Comparison of ENCODE assay signal across 17 cellular contexts in the genomic region with DNA sequence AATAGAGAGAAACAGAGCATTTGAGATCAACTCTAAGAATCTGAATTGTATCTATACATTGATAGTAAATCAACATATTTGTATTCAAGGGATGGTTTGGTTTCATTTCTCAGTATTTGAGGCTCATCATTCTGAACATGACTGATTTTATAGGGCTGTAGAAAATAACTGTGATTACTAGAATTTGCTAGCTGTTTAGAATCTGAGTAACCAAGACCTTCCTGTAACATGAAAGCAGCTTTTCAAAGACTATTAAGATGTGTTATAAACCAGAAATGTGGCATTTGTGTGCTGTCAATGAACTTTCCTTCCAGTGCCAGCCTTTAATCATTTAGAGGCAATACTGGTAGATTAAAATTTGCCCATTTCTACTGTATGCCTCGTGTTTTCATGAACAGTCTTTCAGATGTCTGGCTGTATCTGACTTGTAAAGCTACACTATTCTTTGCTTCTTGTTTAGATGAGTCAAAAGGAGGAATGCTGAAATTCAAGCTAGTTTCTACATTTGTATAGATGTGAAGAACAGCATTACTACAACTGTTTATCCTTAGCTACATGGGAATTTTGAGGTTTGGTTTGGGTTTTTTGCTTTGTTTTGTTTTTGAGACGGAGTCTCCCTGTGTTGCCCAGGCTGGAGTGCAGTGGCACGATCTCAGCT.
DNase-seq lines count a peak whose midpoint lies in the region; ATAC-seq and FAIRE-seq lines count a peak whose summit lies in the region.
"Had no signal": no experiment of that assay in that cellular context is flagged by ENCODE, and none has a peak within 500 bp of the region (broad histone marks: within the 10 kb centered on the region; RNA-seq: fewer than 3 reads in every experiment).

No MANE protein-coding gene starts in this region.

- peaks cover 100% of the 10 kb centered on the region for H3K4me1 Mint-ChIP-seq in activated naive CD8-positive, alpha-beta T cell treated with anti-CD3 and anti-CD28 coated beads, Interleukin-2, amount 50 U/mL, for 24 hours
- H3K4me1 Mint-ChIP-seq in immature natural killer cell, result peaks cover 37 to 57% of the 10 kb centered on the region in 2 donors

- peaks cover 11% of the 10 kb centered on the region for H3K9me3 Mint-ChIP-seq in activated naive CD8-positive, alpha-beta T cell treated with anti-CD3 and anti-CD28 coated beads, Interleukin-2, amount 50 U/mL, for 24 hours
- H3K9me3 Mint-ChIP-seq in immature natural killer cell, result no peaks in the 10 kb centered on the region

- H3K27me3 Mint-ChIP-seq in activated naive CD8-positive, alpha-beta T cell treated with anti-CD3 and anti-CD28 coated beads, Interleukin-2, amount 50 U/mL, for 24 hours, result no peaks in the 10 kb centered on the region
- H3K27me3 Mint-ChIP-seq in immature natural killer cell (ENCODE audit: low read depth in 3 of 3), result peaks cover 0 to 2% (median 0%) of the 10 kb centered on the region in 3 donors

- DNase-seq in AG08396 (ENCODE audit: low spot score), result peak; percentile 37
- peak; percentile 35 for DNase-seq in HCEC 1CT
- no peak for DNase-seq in activated naive CD8-positive, alpha-beta T cell treated with anti-CD3 and anti-CD28 coated beads, Interleukin-2, amount 50 U/mL, for 24 hours
- DNase-seq in immature natural killer cell, result no peak
- no peak for DNase-seq in GM19239 (ENCODE audit: insufficient read length, low spot score)
- DNase-seq: body of pancreas; DMS79; effector CD8-positive, alpha-beta T cell; MG63; NCI-H2029 treated with DMSO at 0.1 percent for 48 hours; retina; stimulated activated CD8-positive, alpha-beta memory T cell treated with anti-CD3 and anti-CD28 coated beads, Interleukin-4, amount 100 ng/mL, for 48 hours; T1000; upper lobe of right lung had no signal

- peak overlapping the region; percentile 99 for H3K27ac Mint-ChIP-seq in activated naive CD8-positive, alpha-beta T cell treated with anti-CD3 and anti-CD28 coated beads, Interleukin-2, amount 50 U/mL, for 24 hours
- H3K27ac Mint-ChIP-seq in immature natural killer cell, result peak overlapping the region; percentile 6 to 85 (median 76)

- H3K4me3 Mint-ChIP-seq in activated naive CD8-positive, alpha-beta T cell treated with anti-CD3 and anti-CD28 coated beads, Interleukin-2, amount 50 U/mL, for 24 hours, result no peak overlapping the region
- peak overlapping the region in 2 of 5 donors; percentile 6 to 26 for H3K4me3 Mint-ChIP-seq in immature natural killer cell

- no peak for ATAC-seq in activated naive CD8-positive, alpha-beta T cell treated with anti-CD3 and anti-CD28 coated beads, Interleukin-2, amount 50 U/mL, for 24 hours
- ATAC-seq in GM21447 (IDR thresholded peaks at IDR 0.05; ENCODE audit: unreplicated experiment) (no peak), GM19452 (IDR thresholded peaks at IDR 0.05; ENCODE audit: unreplicated experiment) (no peak), HG02678 (IDR thresholded peaks at IDR 0.05; ENCODE audit: unreplicated experiment) (no peak)
- ATAC-seq: body of pancreas, upper lobe of right lung had no signal

- FAIRE-seq in GM19239 (lab: Jason Lieb, UNC), result no peak

- peaks cover 57% of the 10 kb centered on the region for H3K36me3 Mint-ChIP-seq in activated naive CD8-positive, alpha-beta T cell treated with anti-CD3 and anti-CD28 coated beads, Interleukin-2, amount 50 U/mL, for 24 hours (ENCODE audit: low read depth)
- peaks cover 26 to 31% (median 30%) of the 10 kb centered on the region in 3 donors for H3K36me3 Mint-ChIP-seq in immature natural killer cell

Comparison
In these comparisons a context has a peak if more than half of its experiments do, and no peak if none do; other contexts are left out.
1. DNase-seq: peak in AG08396 (single experiment) and HCEC 1CT (single experiment); none in activated naive CD8-positive, alpha-beta T cell treated with anti-CD3 and anti-CD28 coated beads, Interleukin-2, amount 50 U/mL, for 24 hours (single experiment), immature natural killer cell (0 of 3) and GM19239 (single experiment).